In genomic region chr4:171809854-171810253, GRCh38 we compare ENCODE assay signal across 28 cellular contexts. TPM values are rescaled to one million over a fixed set of nuclear protein-coding genes. Genes with fewer than 3 reads are reported as not detected.
"Had no signal": no experiment of that assay in that cellular context is flagged by ENCODE, and none has a peak within 500 bp of the region (broad histone marks: within the 10 kb centered on the region; RNA-seq: fewer than 3 reads in every experiment).

No MANE protein-coding gene starts in this region.

- H3K27me3 ChIP-seq: ovary, testis had no signal

- ATAC-seq: natural killer cell; psoas muscle; right cardiac atrium; sciatic nerve; stimulated activated memory B cell treated with anti-CD40 and anti-IgM and Interleukin-4, amounts not matched to agents 10 μg/mL and 1 μg/mL and 100 μg/mL, for 72 hours; stimulated activated naive CD8-positive, alpha-beta T cell treated with anti-CD3 and anti-CD28 coated beads, Interleukin-15, amount 100 ng/mL, for 72 hours; stimulated activated naive CD8-positive, alpha-beta T cell treated with anti-CD3 and anti-CD28 coated beads, Interleukin-15, Interleukin-2, amounts not matched to agents 100 U/mL and 50 U/mL, for 24 hours; upper lobe of right lung had no signal

- H3K9ac ChIP-seq: neural progenitor cell, parathyroid adenoma had no signal

- H3K27ac ChIP-seq: neural progenitor cell, ovary, parathyroid adenoma, psoas muscle, skin epidermis, spleen, suprapubic skin, testis, tibial artery, transverse colon, upper lobe of right lung, uterus had no signal

- H3K36me3 ChIP-seq: neural progenitor cell, ovary, spleen, suprapubic skin, tibial artery, transverse colon, upper lobe of right lung, uterus had no signal

- H3K4me1 ChIP-seq: parathyroid adenoma, psoas muscle, testis, uterus had no signal

- H3K4me2 ChIP-seq: neural progenitor cell, smooth muscle cell had no signal

- DNase-seq: natural killer cell; occipital lobe; ovary; psoas muscle; right cardiac atrium; spleen; stimulated activated CD4-positive, alpha-beta T cell treated with anti-CD3 and anti-CD28 coated beads, Interleukin-12 subunit alpha, Interleukin-12 subunit beta, amount 100 ng/mL, for 4 hours; stimulated activated CD4-positive, alpha-beta T cell treated with anti-CD3 and anti-CD28 coated beads, Interleukin-1b, Interleukin-23, amount 100 ng/mL, for 48 hours; stimulated activated CD4-positive, alpha-beta T cell treated with anti-CD3 and anti-CD28 coated beads, Interleukin-4, amount 100 ng/mL, for 1 hour; stimulated activated CD4-positive, alpha-beta T cell treated with anti-CD3 and anti-CD28 coated beads, Interleukin-4, amount 100 ng/mL, for 4 hours; stimulated activated CD8-positive, alpha-beta memory T cell treated with anti-CD3 and anti-CD28 coated beads, Interleukin-4, amount 100 ng/mL, for 48 hours; stimulated activated naive CD4-positive, alpha-beta T cell; stimulated activated naive CD8-positive, alpha-beta T cell treated with anti-CD3 and anti-CD28 coated beads, Interleukin-15, amount 100 ng/mL, for 72 hours; stimulated activated naive CD8-positive, alpha-beta T cell treated with anti-CD3 and anti-CD28 coated beads, Interleukin-15, Interleukin-2, amounts not matched to agents 100 U/mL and 50 U/mL, for 24 hours; substantia nigra; testis; tibial artery; transverse colon; upper lobe of right lung; uterus had no signal

- H3K79me2 ChIP-seq: parathyroid adenoma had no signal

- H2AFZ ChIP-seq: neural progenitor cell, parathyroid adenoma had no signal

- H3K9me3 ChIP-seq: ovary, psoas muscle, spleen, suprapubic skin, testis, tibial artery, transverse colon, upper lobe of right lung, uterus had no signal

- H3K4me3 ChIP-seq: neural progenitor cell, ovary, psoas muscle, skin epidermis, smooth muscle cell, spleen, suprapubic skin, testis, tibial artery, transverse colon, upper lobe of right lung, uterus had no signal

RNA-seq across cellular contexts. Expression of gene GALNTL6, which starts 3.4 kb away (rescaled TPM):
- total RNA-seq: natural killer cell, renal cortical epithelial cell, right cardiac atrium had no signal
- polyA plus RNA-seq: ovary, right cardiac atrium had no signal
